Comparison of ENCODE assay signal across 12 cellular contexts in the genomic region with DNA sequence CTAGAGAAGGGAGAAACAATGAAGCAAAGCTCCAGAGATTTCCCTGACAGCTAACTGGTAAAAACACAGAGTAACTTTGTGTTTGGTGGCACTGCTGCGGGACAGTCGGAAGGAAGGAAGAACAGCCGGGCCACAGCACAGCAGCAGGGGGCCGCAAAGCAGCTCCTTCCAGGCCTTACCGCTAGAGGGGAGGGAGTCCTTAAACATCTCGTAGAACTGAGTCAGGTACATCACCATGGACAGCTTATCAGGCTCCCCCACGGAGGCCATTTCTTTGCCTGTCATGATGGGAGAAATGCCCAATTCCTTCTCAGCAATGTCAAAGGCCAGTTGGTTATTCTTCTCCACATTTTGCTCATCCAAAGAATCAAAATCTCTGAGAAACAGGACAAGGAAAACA.
A peak's percentile ranks its signal among the peaks of the same experiment; 100 is the strongest.
DNase-seq lines count a peak whose midpoint lies in the region; TF ChIP-seq lines count a peak whose summit lies in the region.
"Had no signal": no experiment of that assay in that cellular context is flagged by ENCODE, and none has a peak within 500 bp of the region (broad histone marks: within the 10 kb centered on the region; RNA-seq: fewer than 3 reads in every experiment).

No MANE protein-coding gene starts in this region.

- H3K36me3 ChIP-seq in H7 (replicated peaks; ENCODE audit: control insufficient read depth, insufficient read depth, low read length) (peaks cover 3% of the 10 kb centered on the region), brain microvascular endothelial cell (replicated peaks) (peaks cover 7% of the 10 kb centered on the region), right atrium auricular region (peaks cover 61% of the 10 kb centered on the region), skeletal muscle tissue (ENCODE audit: control insufficient read depth in 3 of 3, insufficient read depth in 3 of 3, low read length in 3 of 3) (peaks cover 30 to 45% (median 31%) of the 10 kb centered on the region in 3 donors), transverse colon (peaks cover 0 to 48% (median 11%) of the 10 kb centered on the region in 4 donors)

- intact Hi-C loops in transverse colon (cut with DNase I; ENCODE audit: low total_unique reads), result loop anchor here (10.0 kb wide), 1 partner anchor 64 kb away; no protein-coding TSS in a partner anchor

- H3K9ac ChIP-seq in skeletal muscle tissue (ENCODE audit: low read depth in 1 of 3, low read length in 3 of 3), result peak overlapping the region; percentile 26 to 71 (median 68)

- DNase-seq in H7, result peak; percentile 88
- peak; percentile 16 for DNase-seq in brain microvascular endothelial cell
- DNase-seq in right atrium auricular region (ENCODE audit: low spot score), result no peak
- no peak for DNase-seq in activated CD4-positive, alpha-beta T cell treated with anti-CD3 and anti-CD28 coated beads for 4 hours
- DNase-seq in transverse colon, result no peak
- DNase-seq in medulla oblongata (ENCODE audit: extremely low spot score), result no peak
- DNase-seq: activated gamma-delta T cell, Calu3, mammary epithelial cell, MG63, NCI-H2171 treated with DMSO at 0.1 percent for 48 hours had no signal

- TF ChIP-seq EP300 in transverse colon (IDR thresholded peaks at IDR 0.05; ENCODE audit: low read depth), result no peak

- no peak overlapping the region for H3K4me3 ChIP-seq in H7 (ENCODE audit: insufficient read depth, low read depth, low read length)
- no peak overlapping the region for H3K4me3 ChIP-seq in brain microvascular endothelial cell (ENCODE audit: low read depth, low read length)
- no peak overlapping the region for H3K4me3 ChIP-seq in right atrium auricular region
- peak overlapping the region; percentile 34 to 51 (median 36) for H3K4me3 ChIP-seq in skeletal muscle tissue (ENCODE audit: low read length in 3 of 3)
- H3K4me3 ChIP-seq in transverse colon, result no peak overlapping the region
- H3K4me3 ChIP-seq: MG63 had no signal

- 79% methylated on average over 7 of the region's 7 CpGs; no CpG with 5 or more reads in 1 of the 2 donors for WGBS in transverse colon (ENCODE audit: low coverage in 1 of 2), 2 donors

- no peaks in the 10 kb centered on the region for H3K9me3 ChIP-seq in right atrium auricular region
- H3K9me3 ChIP-seq in skeletal muscle tissue (ENCODE audit: control insufficient read depth in 3 of 3, low read length in 3 of 3), result no peaks in the 10 kb centered on the region
- H3K9me3 ChIP-seq in transverse colon, result no peaks in the 10 kb centered on the region
- H3K9me3 ChIP-seq: MG63 had no signal

- in situ Hi-C loops in brain microvascular endothelial cell (cut with HindIII; ENCODE audit: low pct_ligation_motif_present, low sequenced_read_pairs) (no loop called here), transverse colon (cut with MboI; ENCODE audit: low pct_ligation_motif_present in 1 of 4, low pct_unique_long_range_greater_than_20kb in 1 of 4, low sequenced_read_pairs in 3 of 4) (no loop called here)

- TF ChIP-seq POLR2A in transverse colon (IDR thresholded peaks at IDR 0.05), result no peak

- TF ChIP-seq CTCF in brain microvascular endothelial cell (IDR thresholded peaks at IDR 0.05; ENCODE audit: low read depth, low read length, missing control alignments) (peak; percentile 78), right atrium auricular region (IDR thresholded peaks at IDR 0.05) (peak in 1 of 2 donors; percentile 48), transverse colon (IDR thresholded peaks at IDR 0.05) (no peak)

- H3K4me1 ChIP-seq in right atrium auricular region (peaks cover 0 to 34% of the 10 kb centered on the region in 2 donors), skeletal muscle tissue (ENCODE audit: control insufficient read depth in 3 of 3, insufficient read depth in 3 of 3, low read length in 3 of 3) (peaks cover 49 to 72% (median 54%) of the 10 kb centered on the region in 3 donors), transverse colon (peaks cover 12 to 42% (median 33%) of the 10 kb centered on the region in 4 donors)

- no peak overlapping the region for H3K27ac ChIP-seq in brain microvascular endothelial cell
- H3K27ac ChIP-seq in right atrium auricular region, result peak overlapping the region; percentile 80 to 88
- H3K27ac ChIP-seq in skeletal muscle tissue (ENCODE audit: low read depth, low read length), result peak overlapping the region; percentile 98
- peak overlapping the region in 1 of 4 donors; percentile 85 for H3K27ac ChIP-seq in transverse colon

- no peaks in the 10 kb centered on the region for H3K27me3 ChIP-seq in H7 (ENCODE audit: control insufficient read depth, insufficient read depth, low read length)
- no peaks in the 10 kb centered on the region for H3K27me3 ChIP-seq in brain microvascular endothelial cell (replicated peaks)
- no peaks in the 10 kb centered on the region for H3K27me3 ChIP-seq in right atrium auricular region
- no peaks in the 10 kb centered on the region for H3K27me3 ChIP-seq in skeletal muscle tissue (ENCODE audit: control insufficient read depth in 3 of 3, insufficient read depth in 3 of 3, low read length in 3 of 3)
- H3K27me3 ChIP-seq in transverse colon, result no peaks in the 10 kb centered on the region
- H3K27me3 ChIP-seq: MG63 had no signal

Comparison
In these comparisons a context has a peak if more than half of its experiments do, and no peak if none do; other contexts are left out.
1. DNase-seq: peak in H7 (single experiment) and brain microvascular endothelial cell (single experiment); none in right atrium auricular region (single experiment), activated CD4-positive, alpha-beta T cell treated with anti-CD3 and anti-CD28 coated beads for 4 hours (0 of 2), transverse colon (single experiment) and medulla oblongata (single experiment).
2. H3K4me3 ChIP-seq: peak in skeletal muscle tissue (3 of 3); none in H7 (single experiment), brain microvascular endothelial cell (single experiment), right atrium auricular region (0 of 2) and transverse colon (0 of 4).